21 cellular contexts compared by ENCODE assay signal in genomic region chr4:4401049-4401448, GRCh38. TPM values are rescaled to one million over a fixed set of nuclear protein-coding genes. Genes with fewer than 3 reads are reported as not detected.
"Had no signal": no experiment of that assay in that cellular context is flagged by ENCODE, and none has a peak within 500 bp of the region (broad histone marks: within the 10 kb centered on the region; RNA-seq: fewer than 3 reads in every experiment).

No MANE protein-coding gene starts in this region.

- H3K27ac ChIP-seq: HL-60, KMS-11 had no signal

- DNase-seq: Kasumi-1; MM.1S; NCI-H1092 treated with DMSO at 0.1 percent for 48 hours; NCI-H1417; NCI-H1436 treated with DMSO at 0.1 percent for 48 hours; NCI-H1694; NCI-H187 treated with DMSO at 0.1 percent for 48 hours; NCI-H2029 treated with DMSO at 0.1 percent for 48 hours; NCI-H2171 treated with DMSO at 0.1 percent for 48 hours; NCI-H345; NCI-H446 treated with DMSO at 0.1 percent for 48 hours; NCI-H510A treated with DMSO at 0.1 percent for 48 hours; NCI-H526; NK-92 treated with Interleukin-12 subunit alpha and Interleukin-12 subunit beta, amount 100 ng/mL, for 24 hours; OCI-M1; Right ventricle myocardium superior; RPMI8226; SIG-M5 had no signal

- ATAC-seq: K562 had no signal

- H3K4me3 ChIP-seq: K562 had no signal

- H3K4me2 ChIP-seq: KMS-11 had no signal

- H3K9ac ChIP-seq: KMS-11 had no signal

RNA-seq across cellular contexts. Expression of gene NSG1, which starts 14.1 kb away (rescaled TPM):
- total RNA-seq: K562 had no signal
- polyA plus RNA-seq: K562 had no signal
